8 cellular contexts compared by ENCODE assay signal in the genomic region with DNA sequence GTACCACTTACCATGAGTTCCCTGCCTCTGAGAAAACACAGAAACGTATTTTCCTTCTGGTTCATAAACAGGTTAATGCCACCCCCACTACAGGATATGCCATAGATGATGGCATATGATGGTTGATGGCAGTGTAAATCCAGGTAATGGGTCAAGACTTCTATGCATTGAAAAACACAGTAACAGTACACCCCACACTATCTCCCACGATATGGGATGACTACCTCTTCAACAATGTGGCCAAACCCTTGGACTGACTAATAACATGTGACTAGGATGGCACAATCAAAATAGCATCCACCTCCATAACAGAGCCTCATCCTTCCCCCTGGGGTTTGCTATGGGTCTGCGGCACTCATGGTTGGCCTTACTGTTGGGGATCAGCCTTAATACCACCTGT. TPM values are rescaled to one million over a fixed set of nuclear protein-coding genes. Genes with fewer than 3 reads are reported as not detected.
"Had no signal": no experiment of that assay in that cellular context is flagged by ENCODE, and none has a peak within 500 bp of the region (broad histone marks: within the 10 kb centered on the region; RNA-seq: fewer than 3 reads in every experiment).

No MANE protein-coding gene starts in this region.

- DNase-seq: activated CD4-positive, alpha-beta T cell treated with anti-CD3 and anti-CD28 coated beads, Interleukin-2, amount 50 U/mL, for 1 hour; aorta; gastrocnemius medialis; heart left ventricle; right cardiac atrium had no signal

- H3K4me3 ChIP-seq: esophagus muscularis mucosa, gastrocnemius medialis, heart left ventricle, prostate gland, smooth muscle cell had no signal

- ATAC-seq: gastrocnemius medialis, heart left ventricle, right cardiac atrium had no signal

RNA-seq across cellular contexts. Expression of gene ZNF233, which starts 23.2 kb away (rescaled TPM):
- total RNA-seq: smooth muscle cell had no signal
